24 cellular contexts compared by ENCODE assay signal in the genomic region with DNA sequence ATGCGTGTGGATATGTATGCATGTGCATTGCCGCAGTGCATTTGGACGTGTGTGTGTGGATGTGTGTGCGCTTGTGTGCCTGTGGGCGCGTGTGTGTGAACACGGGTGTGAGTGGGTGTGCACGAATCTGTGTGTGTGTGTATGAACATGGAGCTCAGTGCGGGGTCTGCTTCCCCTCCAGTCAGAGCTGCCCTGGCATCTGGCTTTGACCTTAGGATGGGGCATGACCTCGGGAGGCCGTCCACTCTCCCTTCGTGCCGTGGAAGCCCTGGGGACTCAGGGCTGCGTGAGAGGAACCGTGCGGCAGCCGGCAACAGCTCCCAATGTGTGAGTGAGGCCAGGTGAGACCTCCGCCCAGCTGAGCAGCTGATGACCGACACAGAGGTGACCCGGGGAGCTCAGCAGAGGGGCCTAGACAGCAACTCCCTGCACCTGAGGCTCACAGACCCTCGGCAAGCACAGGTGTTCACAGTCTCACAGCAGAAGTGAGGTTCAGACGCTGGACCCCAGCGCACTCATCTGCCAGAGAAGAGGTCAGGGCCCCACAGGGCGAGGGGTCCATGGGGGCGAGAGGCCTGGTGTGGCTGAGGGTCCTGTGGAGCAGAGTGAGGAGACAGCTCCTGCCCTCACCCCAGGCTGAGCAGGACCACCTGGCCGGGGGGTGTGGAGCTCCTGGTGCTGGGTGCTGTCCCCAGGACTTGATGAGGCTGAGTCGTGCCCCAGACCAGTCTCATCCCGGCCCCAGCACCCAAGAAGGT. TPM values are rescaled to one million over a fixed set of nuclear protein-coding genes. Genes with fewer than 3 reads are reported as not detected.
DNase-seq lines count a peak whose midpoint lies in the region; ATAC-seq, FAIRE-seq and TF ChIP-seq lines count a peak whose summit lies in the region.
"Had no signal": no experiment of that assay in that cellular context is flagged by ENCODE, and none has a peak within 500 bp of the region (broad histone marks: within the 10 kb centered on the region; RNA-seq: fewer than 3 reads in every experiment).

No MANE protein-coding gene starts in this region.

- H4K5ac ChIP-seq in IMR-90 (ENCODE audit: low read depth, low read length) (no peak overlapping the region), H1 (ENCODE audit: insufficient read length, low read depth, low read length) (no peak overlapping the region)

- H3K27ac Mint-ChIP-seq in activated CD4-positive, alpha-beta T cell treated with anti-CD3 and anti-CD28 coated beads, Interleukin-2, amount 10 ng/mL, durations not matched to agents 24 days and 14 days: peak overlapping the region; percentile 56
- H3K27ac Mint-ChIP-seq in activated CD4-positive, alpha-beta T cell treated with anti-CD3 and anti-CD28 coated beads, Interleukin-2, amount 10 ng/mL, durations not matched to agents 7 days and 5 days: no peak overlapping the region
- no peak overlapping the region for H3K27ac Mint-ChIP-seq in nephron progenitor cell

- BruUV-seq in IMR-90 (replicated peaks; lab: Mats Ljungman, UMichigan): no TSS peak

- no peak overlapping the region for H2BK15ac ChIP-seq in IMR-90 (ENCODE audit: low read depth, low read length)
- H2BK15ac ChIP-seq in H1 (ENCODE audit: low read length): no peak overlapping the region

- TF ChIP-seq EP300 in H1 (IDR thresholded peaks at IDR 0.05; ENCODE audit: borderline replicate concordance in 1 of 2, low read depth in 2 of 2, low read length in 2 of 2): no peak

- H3K27ac ChIP-seq in IMR-90 (ENCODE audit: insufficient read depth, low read length) (no peak overlapping the region), H1 (ENCODE audit: low read depth, low read length) (no peak overlapping the region), Karpas-422 (ENCODE audit: low read length) (no peak overlapping the region)
- H3K27ac ChIP-seq: 22Rv1, C4-2B, HL-60, Peyer's patch, SJSA1 had no signal

- peaks cover 9% of the 10 kb centered on the region for H3K9me3 Mint-ChIP-seq in activated CD4-positive, alpha-beta T cell treated with anti-CD3 and anti-CD28 coated beads, Interleukin-2, amount 10 ng/mL, durations not matched to agents 24 days and 14 days
- H3K9me3 Mint-ChIP-seq in activated CD4-positive, alpha-beta T cell treated with anti-CD3 and anti-CD28 coated beads, Interleukin-2, amount 10 ng/mL, durations not matched to agents 7 days and 5 days: peaks cover 10% of the 10 kb centered on the region
- H3K9me3 Mint-ChIP-seq in nephron progenitor cell: peaks cover 8% of the 10 kb centered on the region

- H3K9ac ChIP-seq in IMR-90 (ENCODE audit: low read depth, low read length) (no peak overlapping the region), H1 (replicated peaks in 1 of 4; ENCODE audit: extremely low read depth in 1 of 4, low read depth in 3 of 4, low read length in 3 of 4) (no peak overlapping the region), Karpas-422 (ENCODE audit: low read length) (no peak overlapping the region)

- H4K8ac ChIP-seq in IMR-90 (ENCODE audit: low read depth in 2 of 2, low read length in 2 of 2) (no peak overlapping the region), H1 (ENCODE audit: extremely low read depth, insufficient read depth, low read length) (no peak overlapping the region)

- no peaks in the 10 kb centered on the region for H3K36me3 Mint-ChIP-seq in activated CD4-positive, alpha-beta T cell treated with anti-CD3 and anti-CD28 coated beads, Interleukin-2, amount 10 ng/mL, durations not matched to agents 24 days and 14 days (ENCODE audit: low read depth)
- no peaks in the 10 kb centered on the region for H3K36me3 Mint-ChIP-seq in activated CD4-positive, alpha-beta T cell treated with anti-CD3 and anti-CD28 coated beads, Interleukin-2, amount 10 ng/mL, durations not matched to agents 7 days and 5 days (ENCODE audit: low read depth)
- H3K36me3 Mint-ChIP-seq in nephron progenitor cell (ENCODE audit: low read depth): no peaks in the 10 kb centered on the region

- H3K79me1 ChIP-seq in IMR-90 (ENCODE audit: low read depth in 1 of 2, low read length in 2 of 2) (no peaks in the 10 kb centered on the region), H1 (ENCODE audit: low read depth, low read length) (no peaks in the 10 kb centered on the region)

- H3K36me3 ChIP-seq in IMR-90 (ENCODE audit: control insufficient read depth, insufficient read depth, low read length) (no peaks in the 10 kb centered on the region), H1 (ENCODE audit: control insufficient read depth in 2 of 4, insufficient read depth in 4 of 4, low read length in 3 of 4) (no peaks in the 10 kb centered on the region), Karpas-422 (ENCODE audit: insufficient read depth, low read length) (no peaks in the 10 kb centered on the region)
- H3K36me3 ChIP-seq: HAP-1, Peyer's patch, SJSA1 had no signal

- no peak for ATAC-seq in IMR-90 (ENCODE audit: low read depth)

- no peak overlapping the region for H2AK9ac ChIP-seq in IMR-90 (replicated peaks; ENCODE audit: low read depth, low read length, poor library complexity)

- intact Hi-C loops in activated CD4-positive, alpha-beta T cell treated with anti-CD3 and anti-CD28 coated beads, Interleukin-2, amount 10 ng/mL, durations not matched to agents 24 days and 14 days (cut with micrococcal nuclease): no loop called here
- intact Hi-C loops in IMR-90 (cut with micrococcal nuclease): no loop called here

- TF ChIP-seq RAD21 in IMR-90 (IDR thresholded peaks at IDR 0.05; ENCODE audit: low read length): no peak
- TF ChIP-seq RAD21 in H1 (IDR thresholded peaks at IDR 0.05 in 1 of 2, conservative IDR thresholded peaks at IDR 0.05 in 1 of 2; ENCODE audit: low read depth in 2 of 2, low read length in 2 of 2): no peak

- no peak overlapping the region for H2BK20ac ChIP-seq in IMR-90 (ENCODE audit: low read depth, low read length)
- no peak overlapping the region for H2BK20ac ChIP-seq in H1 (ENCODE audit: low read length)

- peaks cover 7% of the 10 kb centered on the region; the same call in 1 of the 2 replicates for H3K27me3 ChIP-seq in IMR-90 (ENCODE audit: control insufficient read depth, insufficient read depth, low read length)
- H3K27me3 ChIP-seq in H1 (replicated peaks in 1 of 4; ENCODE audit: control insufficient read depth in 3 of 4, extremely low read depth in 1 of 4, insufficient read depth in 3 of 4, low read length in 3 of 4): peaks cover 17 to 65% (median 58%) of the 10 kb centered on the region in 4 experiments
- H3K27me3 ChIP-seq in Karpas-422 (ENCODE audit: low read length): no peaks in the 10 kb centered on the region
- H3K27me3 ChIP-seq: Peyer's patch, SJSA1 had no signal

- no peak overlapping the region for H3K4me3 Mint-ChIP-seq in activated CD4-positive, alpha-beta T cell treated with anti-CD3 and anti-CD28 coated beads, Interleukin-2, amount 10 ng/mL, durations not matched to agents 24 days and 14 days
- H3K4me3 Mint-ChIP-seq in activated CD4-positive, alpha-beta T cell treated with anti-CD3 and anti-CD28 coated beads, Interleukin-2, amount 10 ng/mL, durations not matched to agents 7 days and 5 days: no peak overlapping the region
- H3K4me3 Mint-ChIP-seq in nephron progenitor cell: peak overlapping the region; percentile 24

- H3K4me3 ChIP-seq in IMR-90 (ENCODE audit: insufficient read depth, low read depth, low read length) (no peak overlapping the region), H1 (ENCODE audit: extremely low read depth in 1 of 4, insufficient read depth in 2 of 4, low read depth in 3 of 4, low read length in 4 of 4) (no peak overlapping the region), Karpas-422 (ENCODE audit: low read length) (no peak overlapping the region)
- H3K4me3 ChIP-seq: HAP-1, Peyer's patch, SJSA1 had no signal

- H3K14ac ChIP-seq in IMR-90 (replicated peaks; ENCODE audit: low read depth, low read length) (no peak overlapping the region), H1 (ENCODE audit: insufficient read length) (no peak overlapping the region)

- in situ Hi-C loops in IMR-90 (cut with MboI; ENCODE audit: low sequenced_read_pairs): no loop called here

- H3K4me1 ChIP-seq in IMR-90 (ENCODE audit: control insufficient read depth, insufficient read depth, low read length) (no peaks in the 10 kb centered on the region), H1 (replicated peaks in 1 of 4; ENCODE audit: control insufficient read depth in 3 of 4, insufficient read depth in 4 of 4, low read length in 3 of 4) (no peaks in the 10 kb centered on the region), Karpas-422 (ENCODE audit: low read length) (no peaks in the 10 kb centered on the region)
- H3K4me1 ChIP-seq: HAP-1, SJSA1 had no signal

- POLR2A ChIA-PET in activated CD4-positive, alpha-beta T cell treated with anti-CD3 and anti-CD28 coated beads, Interleukin-2, amount 10 ng/mL, durations not matched to agents 7 days and 5 days (lab: Charles Lee): no interaction called here
- POLR2A ChIA-PET in IMR-90 (lab: Charles Lee; ENCODE audit: unreplicated experiment) (no interaction called here), H1 (lab: Charles Lee; ENCODE audit: partially characterized antibody) (no interaction called here)

- H3K9me3 ChIP-seq in IMR-90 (ENCODE audit: control insufficient read depth, insufficient read depth, low read length) (peaks cover 3% of the 10 kb centered on the region), H1 (ENCODE audit: insufficient read depth in 2 of 2, low read depth in 1 of 2, low read length in 1 of 2) (peaks cover 14 to 27% of the 10 kb centered on the region in 2 experiments; a peak in 3 of 4 replicates), Karpas-422 (ENCODE audit: low read length) (no peaks in the 10 kb centered on the region)
- H3K9me3 ChIP-seq: HAP-1, Peyer's patch had no signal

- H3K4ac ChIP-seq in IMR-90 (ENCODE audit: low read depth, low read length) (no peak overlapping the region), H1 (replicated peaks; ENCODE audit: insufficient read length, low read depth, low read length) (no peak overlapping the region)

- H3K9me2 ChIP-seq in Karpas-422 (replicated peaks; ENCODE audit: insufficient read depth, low read length): no peaks in the 10 kb centered on the region

- H2BK120ac ChIP-seq in IMR-90 (ENCODE audit: low read depth, low read length) (no peak overlapping the region), H1 (replicated peaks; ENCODE audit: low read depth, low read length) (no peak overlapping the region)

- TF ChIP-seq CTCF in IMR-90 (conservative IDR thresholded peaks at IDR 0.05; ENCODE audit: low read depth, low read length): no peak
- no peak for TF ChIP-seq CTCF in H1 (IDR thresholded peaks at IDR 0.05; ENCODE audit: control extremely low read depth in 1 of 3, insufficient read depth in 1 of 3, low read depth in 1 of 3, low read length in 3 of 3)
- no peak for TF ChIP-seq CTCF in nephron progenitor cell (IDR thresholded peaks at IDR 0.05)

- no peak overlapping the region for H3K23ac ChIP-seq in IMR-90 (ENCODE audit: low read depth, low read length)
- H3K23ac ChIP-seq in H1 (ENCODE audit: insufficient read length): no peak overlapping the region

- CTCF ChIA-PET in activated CD4-positive, alpha-beta T cell treated with anti-CD3 and anti-CD28 coated beads, Interleukin-2, amount 10 ng/mL, durations not matched to agents 7 days and 5 days (lab: Charles Lee): interaction anchor here (0.6 kb wide), 1 partner anchor 21 kb away, joined by 3 read pairs; no protein-coding TSS in a partner anchor
- CTCF ChIA-PET in IMR-90 (lab: Yijun Ruan, JAX): no interaction called here
- CTCF ChIA-PET in H1 (lab: Charles Lee; ENCODE audit: partially characterized antibody): interaction anchor here (1.0 to 2.9 kb wide), 5 partner anchors 10 to 105 kb away, joined by 3 to 10 read pairs (median 3); no protein-coding TSS in a partner anchor

- H2BK5ac ChIP-seq in IMR-90 (ENCODE audit: low read depth, low read length, poor library complexity, severe bottlenecking) (no peak overlapping the region), H1 (ENCODE audit: low read depth, low read length) (no peak overlapping the region)

- H2AFZ ChIP-seq in IMR-90 (replicated peaks; ENCODE audit: low read length, poor library complexity): peak overlapping the region; percentile 11
- no peak overlapping the region for H2AFZ ChIP-seq in H1 (ENCODE audit: low read length)
- no peak overlapping the region for H2AFZ ChIP-seq in Karpas-422 (ENCODE audit: low read length)

- no peak for FAIRE-seq in H1 (lab: Jason Lieb, UNC)

- peaks cover 4% of the 10 kb centered on the region; the same call in 1 of the 2 replicates for H3K9me1 ChIP-seq in IMR-90 (ENCODE audit: insufficient read depth, low read length)

- H3K4me2 ChIP-seq in IMR-90 (ENCODE audit: low read depth, low read length) (no peak overlapping the region), H1 (ENCODE audit: insufficient read depth in 1 of 2, low read depth in 2 of 2, low read length in 2 of 2) (no peak overlapping the region), Karpas-422 (ENCODE audit: low read depth, low read length, poor library complexity, severe bottlenecking) (no peak overlapping the region)

- H3K18ac ChIP-seq in IMR-90 (ENCODE audit: low read depth, low read length): no peak overlapping the region
- no peak overlapping the region for H3K18ac ChIP-seq in H1 (ENCODE audit: extremely low read depth, low read length)

- H4K91ac ChIP-seq in IMR-90 (ENCODE audit: insufficient read depth, low read depth, low read length): no peak overlapping the region
- no peak overlapping the region for H4K91ac ChIP-seq in H1 (replicated peaks; ENCODE audit: insufficient read length, low read length)

- peaks cover 6% of the 10 kb centered on the region for H3K4me1 Mint-ChIP-seq in activated CD4-positive, alpha-beta T cell treated with anti-CD3 and anti-CD28 coated beads, Interleukin-2, amount 10 ng/mL, durations not matched to agents 24 days and 14 days
- H3K4me1 Mint-ChIP-seq in activated CD4-positive, alpha-beta T cell treated with anti-CD3 and anti-CD28 coated beads, Interleukin-2, amount 10 ng/mL, durations not matched to agents 7 days and 5 days: peaks cover 2% of the 10 kb centered on the region
- peaks cover 48% of the 10 kb centered on the region for H3K4me1 Mint-ChIP-seq in nephron progenitor cell

- peaks cover 9% of the 10 kb centered on the region for H3K23me2 ChIP-seq in H1 (ENCODE audit: low read depth, low read length)

- TF ChIP-seq POLR2A in IMR-90 (IDR thresholded peaks at IDR 0.05; ENCODE audit: low read depth, low read length) (no peak), H1 (IDR thresholded peaks at IDR 0.05; ENCODE audit: control extremely low read depth in 1 of 2, low read depth in 2 of 2, low read length in 2 of 2) (no peak)

- DNase-seq in activated CD4-positive, alpha-beta T cell treated with anti-CD3 and anti-CD28 coated beads, Interleukin-2, amount 10 ng/mL, durations not matched to agents 24 days and 14 days: no peak
- no peak for DNase-seq in activated CD4-positive, alpha-beta T cell treated with anti-CD3 and anti-CD28 coated beads, Interleukin-2, amount 10 ng/mL, durations not matched to agents 7 days and 5 days
- DNase-seq in IMR-90 (no peak), H1 (ENCODE audit: low read depth in 1 of 2, low spot score in 2 of 2) (no peak), nephron progenitor cell (no peak), Karpas-422 (no peak), CD1c-positive myeloid dendritic cell (ENCODE audit: extremely low spot score) (no peak)
- DNase-seq in stimulated activated CD4-positive, alpha-beta T cell treated with anti-CD3 and anti-CD28 coated beads, Interleukin-2, amount 100 ng/mL, for 24 hours: no peak
- DNase-seq: ACHN; EL; KG1; NCI-H1105; NCI-H146; NCI-H2029; NCI-H345; NCI-H524; NCI-H774; NK-92 treated with Interleukin-12 subunit alpha and Interleukin-12 subunit beta, amount 100 ng/mL, for 24 hours; Peyer's patch had no signal

- dilution Hi-C loops in IMR-90 (cut with HindIII; ENCODE audit: low sequenced_read_pairs, unreplicated experiment): no loop called here

- H4K20me1 ChIP-seq in IMR-90 (ENCODE audit: insufficient read depth, low read length) (no peaks in the 10 kb centered on the region), H1 (replicated peaks in 1 of 2; ENCODE audit: control insufficient read depth in 1 of 2, insufficient read depth in 2 of 2, low read length in 2 of 2) (peaks cover 0 to 5% of the 10 kb centered on the region in 2 experiments), Karpas-422 (ENCODE audit: insufficient read depth, low read depth, low read length) (no peaks in the 10 kb centered on the region)

- H3K56ac ChIP-seq in IMR-90 (ENCODE audit: extremely low read depth, insufficient read depth, low read length): no peak overlapping the region
- H3K56ac ChIP-seq in H1 (replicated peaks; ENCODE audit: insufficient read length, low read depth, low read length): no peak overlapping the region

- 0 out of 2 replicates have a peak overlapping the region, but pooled peaks have one; percentile 9 for H2BK12ac ChIP-seq in H1 (ENCODE audit: low read depth, low read length)

- no peak overlapping the region for H2AK5ac ChIP-seq in IMR-90 (ENCODE audit: low read depth, low read length)
- H2AK5ac ChIP-seq in H1 (ENCODE audit: low read depth, low read length): peak overlapping the region; percentile 97; the same call in 1 of the 2 replicates

- H3K27me3 Mint-ChIP-seq in activated CD4-positive, alpha-beta T cell treated with anti-CD3 and anti-CD28 coated beads, Interleukin-2, amount 10 ng/mL, durations not matched to agents 24 days and 14 days: no peaks in the 10 kb centered on the region
- peaks cover 2% of the 10 kb centered on the region for H3K27me3 Mint-ChIP-seq in activated CD4-positive, alpha-beta T cell treated with anti-CD3 and anti-CD28 coated beads, Interleukin-2, amount 10 ng/mL, durations not matched to agents 7 days and 5 days
- peaks cover 22% of the 10 kb centered on the region for H3K27me3 Mint-ChIP-seq in nephron progenitor cell (ENCODE audit: low read depth, poor library complexity)

- 85% methylated on average over 13 of the region's 28 CpGs; no CpG with 5 or more reads in 1 of the 2 experiments for WGBS in IMR-90 (ENCODE audit: extremely low coverage in 2 of 2, insufficient read length in 1 of 2), 2 experiments
- WGBS in H1 (ENCODE audit: extremely low coverage in 1 of 2, insufficient coverage in 1 of 2, insufficient read length in 1 of 2, insufficient replicate concordance in 2 of 2, low coverage in 1 of 2, low lambda C conversion rate in 2 of 2, missing lambda C conversion rate in 1 of 2), 2 experiments: 87% methylated on average over 28 of the region's 28 CpGs; no CpG with 5 or more reads in 1 of the 2 experiments

- no peaks in the 10 kb centered on the region for H3K79me2 ChIP-seq in H1 (ENCODE audit: control insufficient read depth in 1 of 2, insufficient read depth in 2 of 2, low read length in 2 of 2)
- no peaks in the 10 kb centered on the region for H3K79me2 ChIP-seq in Karpas-422 (ENCODE audit: low read length)

RNA-seq across cellular contexts. Expression of gene FBRSL1, which starts 33.6 kb away (rescaled TPM):
- 91.3 and 96.1 TPM in 2 replicates for total RNA-seq in activated CD4-positive, alpha-beta T cell treated with anti-CD3 and anti-CD28 coated beads, Interleukin-2, amount 10 ng/mL, durations not matched to agents 24 days and 14 days
- total RNA-seq in activated CD4-positive, alpha-beta T cell treated with anti-CD3 and anti-CD28 coated beads, Interleukin-2, amount 10 ng/mL, durations not matched to agents 7 days and 5 days: 10 to 100 TPM; 49.8 to 51.1 TPM
- total RNA-seq in IMR-90 (2012; rRNA removed): 0.36 and 0.83 TPM in 2 replicates
- 10.8 and 12.9 TPM in 2 replicates for polyA plus RNA-seq in IMR-90 (2012; rRNA removed)
- polyA plus RNA-seq in IMR-90 (2012; cell fraction: cytosol; rRNA removed): 9.9 and 14.5 TPM in 2 replicates
- polyA plus RNA-seq in IMR-90 (2012; cell fraction: nucleus; rRNA removed; ENCODE audit: low replicate concordance): 30.2 and 71.7 TPM in 2 replicates
- total RNA-seq in H1 (2021; fragmentation: NEBNext Ultra II Directional; extraction: Animal tissue kit (Norgen Biotek cat#: 25700)): 109 and 123 TPM in 2 replicates
- polyA plus RNA-seq in H1 (2011; rRNA removed): 18.4 and 78.9 TPM in 2 replicates
- polyA plus RNA-seq in H1 (2011; cell fraction: cytosol; rRNA removed): 13.8 TPM
- polyA plus RNA-seq in H1 (2011; cell fraction: nucleus; rRNA removed): 51.7 TPM
- 70.6 to 100 TPM (median 74.4 TPM) in 4 replicates for polyA plus RNA-seq in H1 (2012, experiment 1 of 2)
- polyA plus RNA-seq in H1 (2012, experiment 2 of 2): 111 TPM
- 79.0 TPM for polyA plus RNA-seq in H1 (2013, experiment 1 of 2)
- polyA plus RNA-seq in H1 (2013, experiment 2 of 2): 73.0 TPM
- 1.7 and 39.3 TPM in 2 replicates for polyA minus RNA-seq in H1 (2011; rRNA and poly(A)+ RNA removed)
- polyA minus RNA-seq in H1 (2011; cell fraction: cytosol; rRNA and poly(A)+ RNA removed): 52.3 TPM
- 28.5 TPM for polyA minus RNA-seq in H1 (2011; cell fraction: nucleus; rRNA and poly(A)+ RNA removed)
- total RNA-seq in Karpas-422 (2014; rRNA removed; shearing (Covaris generic); ENCODE audit: low replicate concordance): 4.0 and 4.1 TPM in 2 replicates

Comparison
In these comparisons a context has a peak if more than half of its experiments do, and no peak if none do; other contexts are left out.
1. RNA of gene FBRSL1, which starts 33.6 kb away (total RNA-seq): 109 to 123 TPM in H1, 91.3 to 96.1 TPM in activated CD4-positive, alpha-beta T cell treated with anti-CD3 and anti-CD28 coated beads, Interleukin-2, amount 10 ng/mL, durations not matched to agents 24 days and 14 days and 49.8 to 51.1 TPM in activated CD4-positive, alpha-beta T cell treated with anti-CD3 and anti-CD28 coated beads, Interleukin-2, amount 10 ng/mL, durations not matched to agents 7 days and 5 days; 4.0 to 4.1 TPM in Karpas-422 and 0.36 to 0.83 TPM in IMR-90; every median in the first group is over 10 times any median in the second.